Comparison of ENCODE assay signal across 21 cellular contexts in genomic region chr3:45741247-45741646, GRCh38. TPM values are rescaled to one million over a fixed set of nuclear protein-coding genes. Genes with fewer than 3 reads are reported as not detected.
DNase-seq lines count a peak whose midpoint lies in the region; ATAC-seq lines count a peak whose summit lies in the region.
"Had no signal": no experiment of that assay in that cellular context is flagged by ENCODE, and none has a peak within 500 bp of the region (broad histone marks: within the 10 kb centered on the region; RNA-seq: fewer than 3 reads in every experiment).

No MANE protein-coding gene starts in this region.

- intact Hi-C loops in activated T-helper 1 cell treated with anti-CD3 and anti-CD28 coated beads, Interleukin-12 subunit alpha, Interleukin-12 subunit beta, Interleukin-2, Interleukin-4 antibody, amounts not matched to agents 30 ng/mL and 10 ng/mL and 1 ng/mL, durations not matched to agents 14 hours and 24 hours and 36 hours (cut with micrococcal nuclease) = loop anchor here (5.0 kb wide), 1 partner anchor 39 kb away; no protein-coding TSS in a partner anchor
- intact Hi-C loops in naive thymus-derived CD4-positive, alpha-beta T cell (cut with micrococcal nuclease) = no loop called here

- H3K9me3 Mint-ChIP-seq in activated CD8-positive, alpha-beta memory T cell treated with anti-CD3 and anti-CD28 coated beads, Interleukin-2, amount 10 ng/mL, durations not matched to agents 7 days and 5 days (ENCODE audit: low read depth) = no peaks in the 10 kb centered on the region
- H3K9me3 Mint-ChIP-seq in CD8-positive, alpha-beta memory T cell = peaks cover 0 to 2% (median 0%) of the 10 kb centered on the region in 5 donors
- no peaks in the 10 kb centered on the region for H3K9me3 Mint-ChIP-seq in activated T-helper 1 cell treated with anti-CD3 and anti-CD28 coated beads, Interleukin-12 subunit alpha, Interleukin-12 subunit beta, Interleukin-2, Interleukin-4 antibody, amounts not matched to agents 30 ng/mL and 10 ng/mL and 1 ng/mL, durations not matched to agents 14 hours and 24 hours and 36 hours
- H3K9me3 Mint-ChIP-seq in naive thymus-derived CD4-positive, alpha-beta T cell = no peaks in the 10 kb centered on the region
- H3K9me3 Mint-ChIP-seq: nephron progenitor cell had no signal

- no peak overlapping the region for H3K4me3 Mint-ChIP-seq in activated CD8-positive, alpha-beta memory T cell treated with anti-CD3 and anti-CD28 coated beads, Interleukin-2, amount 10 ng/mL, durations not matched to agents 7 days and 5 days
- H3K4me3 Mint-ChIP-seq in CD8-positive, alpha-beta memory T cell = peak overlapping the region in 2 of 7 donors; percentile 8 to 40
- H3K4me3 Mint-ChIP-seq in activated T-helper 1 cell treated with anti-CD3 and anti-CD28 coated beads, Interleukin-12 subunit alpha, Interleukin-12 subunit beta, Interleukin-2, Interleukin-4 antibody, amounts not matched to agents 30 ng/mL and 10 ng/mL and 1 ng/mL, durations not matched to agents 14 hours and 24 hours and 36 hours = no peak overlapping the region
- peak overlapping the region in 6 of 10 donors; percentile 5 to 62 (median 36) for H3K4me3 Mint-ChIP-seq in naive thymus-derived CD4-positive, alpha-beta T cell
- H3K4me3 Mint-ChIP-seq: nephron progenitor cell had no signal

- H3K36me3 ChIP-seq in CD8-positive, alpha-beta memory T cell (ENCODE audit: insufficient read depth, low read length) = peaks cover 56% of the 10 kb centered on the region
- peaks cover 4 to 79% (median 50%) of the 10 kb centered on the region in 3 experiments for H3K36me3 ChIP-seq in naive thymus-derived CD4-positive, alpha-beta T cell (ENCODE audit: control insufficient read depth in 2 of 3, insufficient read depth in 3 of 3, low read length in 3 of 3)

- H3K9me3 ChIP-seq in CD8-positive, alpha-beta memory T cell (ENCODE audit: low read length) = no peaks in the 10 kb centered on the region
- H3K9me3 ChIP-seq in naive thymus-derived CD4-positive, alpha-beta T cell (ENCODE audit: control insufficient read depth in 2 of 3, low read length in 3 of 3) = no peaks in the 10 kb centered on the region
- H3K9me3 ChIP-seq: transverse colon had no signal

- DNase-seq in activated CD8-positive, alpha-beta memory T cell treated with anti-CD3 and anti-CD28 coated beads, Interleukin-2, amount 10 ng/mL, durations not matched to agents 7 days and 5 days = no peak
- no peak for DNase-seq in activated CD8-positive, alpha-beta memory T cell treated with anti-CD3 and anti-CD28 coated beads, Interleukin-2, amount 50 U/mL, for 48 hours
- DNase-seq in CD8-positive, alpha-beta memory T cell = no peak
- no peak for DNase-seq in activated T-helper 1 cell treated with anti-CD3 and anti-CD28 coated beads, Interleukin-12 subunit alpha, Interleukin-12 subunit beta, Interleukin-2, Interleukin-4 antibody, amounts not matched to agents 30 ng/mL and 10 ng/mL and 1 ng/mL, durations not matched to agents 14 hours and 24 hours and 36 hours (ENCODE audit: low spot score)
- no peak for DNase-seq in naive thymus-derived CD4-positive, alpha-beta T cell
- DNase-seq in NCI-H2107 treated with DMSO at 0.1 percent for 48 hours (lab: John Stamatoyannopoulos, UW; ENCODE audit: unreplicated experiment) = no peak
- DNase-seq: activated gamma-delta T cell; DND-41; hippocampal formation; NCI-H1694; NCI-H345; nephron progenitor cell; NK-92 treated with Interleukin-12 subunit alpha and Interleukin-12 subunit beta, amount 100 ng/mL, for 24 hours; transverse colon had no signal

- peaks cover 12% of the 10 kb centered on the region for H3K4me1 ChIP-seq in CD8-positive, alpha-beta memory T cell (ENCODE audit: insufficient read depth, low read length)
- H3K4me1 ChIP-seq in naive thymus-derived CD4-positive, alpha-beta T cell (ENCODE audit: control insufficient read depth in 2 of 2, insufficient read depth in 2 of 2, low read length in 2 of 2) = peaks cover 5 to 8% of the 10 kb centered on the region in 2 donors

- no peaks in the 10 kb centered on the region for H3K27me3 ChIP-seq in CD8-positive, alpha-beta memory T cell (ENCODE audit: insufficient read depth, low read length, poor library complexity, severe bottlenecking)
- H3K27me3 ChIP-seq in naive thymus-derived CD4-positive, alpha-beta T cell (ENCODE audit: control insufficient read depth in 2 of 2, insufficient read depth in 2 of 2, low read length in 2 of 2) = no peaks in the 10 kb centered on the region
- H3K27me3 ChIP-seq: transverse colon had no signal

- H3K4me3 ChIP-seq in CD8-positive, alpha-beta memory T cell (ENCODE audit: low read length) = no peak overlapping the region
- no peak overlapping the region for H3K4me3 ChIP-seq in naive thymus-derived CD4-positive, alpha-beta T cell (ENCODE audit: low read length)
- H3K4me3 ChIP-seq: smooth muscle cell, transverse colon had no signal

- H3K36me3 Mint-ChIP-seq in activated CD8-positive, alpha-beta memory T cell treated with anti-CD3 and anti-CD28 coated beads, Interleukin-2, amount 10 ng/mL, durations not matched to agents 7 days and 5 days = peaks cover 59% of the 10 kb centered on the region
- peaks cover 12 to 93% (median 34%) of the 10 kb centered on the region in 3 donors for H3K36me3 Mint-ChIP-seq in CD8-positive, alpha-beta memory T cell
- peaks cover 53% of the 10 kb centered on the region for H3K36me3 Mint-ChIP-seq in activated T-helper 1 cell treated with anti-CD3 and anti-CD28 coated beads, Interleukin-12 subunit alpha, Interleukin-12 subunit beta, Interleukin-2, Interleukin-4 antibody, amounts not matched to agents 30 ng/mL and 10 ng/mL and 1 ng/mL, durations not matched to agents 14 hours and 24 hours and 36 hours (ENCODE audit: low read depth)
- H3K36me3 Mint-ChIP-seq in naive thymus-derived CD4-positive, alpha-beta T cell = peaks cover 20 to 61% (median 34%) of the 10 kb centered on the region in 5 donors

- no peaks in the 10 kb centered on the region for H3K27me3 Mint-ChIP-seq in activated CD8-positive, alpha-beta memory T cell treated with anti-CD3 and anti-CD28 coated beads, Interleukin-2, amount 10 ng/mL, durations not matched to agents 7 days and 5 days
- no peaks in the 10 kb centered on the region for H3K27me3 Mint-ChIP-seq in CD8-positive, alpha-beta memory T cell
- H3K27me3 Mint-ChIP-seq in activated T-helper 1 cell treated with anti-CD3 and anti-CD28 coated beads, Interleukin-12 subunit alpha, Interleukin-12 subunit beta, Interleukin-2, Interleukin-4 antibody, amounts not matched to agents 30 ng/mL and 10 ng/mL and 1 ng/mL, durations not matched to agents 14 hours and 24 hours and 36 hours (ENCODE audit: insufficient read depth) = no peaks in the 10 kb centered on the region
- H3K27me3 Mint-ChIP-seq in naive thymus-derived CD4-positive, alpha-beta T cell = no peaks in the 10 kb centered on the region

- CTCF ChIA-PET in activated CD8-positive, alpha-beta memory T cell treated with anti-CD3 and anti-CD28 coated beads, Interleukin-2, amount 10 ng/mL, durations not matched to agents 7 days and 5 days (lab: Charles Lee) = no interaction called here
- CTCF ChIA-PET in CD8-positive, alpha-beta memory T cell (lab: Charles Lee) = no interaction called here
- CTCF ChIA-PET in naive thymus-derived CD4-positive, alpha-beta T cell (lab: Charles Lee) = no interaction called here

- POLR2A ChIA-PET in CD8-positive, alpha-beta memory T cell (lab: Charles Lee) = no interaction called here
- POLR2A ChIA-PET in naive thymus-derived CD4-positive, alpha-beta T cell (lab: Charles Lee) = no interaction called here

- ATAC-seq in activated CD8-positive, alpha-beta memory T cell treated with anti-CD3 and anti-CD28 coated beads, Interleukin-2, amount 10 ng/mL, durations not matched to agents 7 days and 5 days = no peak
- ATAC-seq in naive thymus-derived CD4-positive, alpha-beta T cell = no peak
- ATAC-seq in GM18498 (IDR thresholded peaks at IDR 0.05; ENCODE audit: unreplicated experiment) (no peak), GM18858 (IDR thresholded peaks at IDR 0.05; ENCODE audit: unreplicated experiment) (no peak)
- ATAC-seq: SK-N-SH treated with all-trans-retinoic acid at 6 μM for 48 hours had no signal

- H3K4me1 Mint-ChIP-seq in activated CD8-positive, alpha-beta memory T cell treated with anti-CD3 and anti-CD28 coated beads, Interleukin-2, amount 10 ng/mL, durations not matched to agents 7 days and 5 days = peaks cover 18% of the 10 kb centered on the region
- peaks cover 26 to 38% (median 28%) of the 10 kb centered on the region in 3 donors for H3K4me1 Mint-ChIP-seq in CD8-positive, alpha-beta memory T cell
- H3K4me1 Mint-ChIP-seq in activated T-helper 1 cell treated with anti-CD3 and anti-CD28 coated beads, Interleukin-12 subunit alpha, Interleukin-12 subunit beta, Interleukin-2, Interleukin-4 antibody, amounts not matched to agents 30 ng/mL and 10 ng/mL and 1 ng/mL, durations not matched to agents 14 hours and 24 hours and 36 hours (ENCODE audit: low read depth) = peaks cover 25% of the 10 kb centered on the region
- peaks cover 17 to 41% (median 33%) of the 10 kb centered on the region in 7 donors for H3K4me1 Mint-ChIP-seq in naive thymus-derived CD4-positive, alpha-beta T cell
- H3K4me1 Mint-ChIP-seq: nephron progenitor cell had no signal

- no peak overlapping the region for H3K27ac ChIP-seq in CD8-positive, alpha-beta memory T cell (ENCODE audit: low read depth, low read length)
- H3K27ac ChIP-seq in naive thymus-derived CD4-positive, alpha-beta T cell (ENCODE audit: low read depth, low read length) = peak overlapping the region; percentile 53
- H3K27ac ChIP-seq: transverse colon had no signal

- peak overlapping the region; percentile 54 for H3K27ac Mint-ChIP-seq in activated CD8-positive, alpha-beta memory T cell treated with anti-CD3 and anti-CD28 coated beads, Interleukin-2, amount 10 ng/mL, durations not matched to agents 7 days and 5 days
- H3K27ac Mint-ChIP-seq in CD8-positive, alpha-beta memory T cell = peak overlapping the region in 7 of 8 donors; percentile 49 to 92 (median 83)
- H3K27ac Mint-ChIP-seq in activated T-helper 1 cell treated with anti-CD3 and anti-CD28 coated beads, Interleukin-12 subunit alpha, Interleukin-12 subunit beta, Interleukin-2, Interleukin-4 antibody, amounts not matched to agents 30 ng/mL and 10 ng/mL and 1 ng/mL, durations not matched to agents 14 hours and 24 hours and 36 hours = peak overlapping the region; percentile 19
- H3K27ac Mint-ChIP-seq in naive thymus-derived CD4-positive, alpha-beta T cell = peak overlapping the region; percentile 30 to 90 (median 64)
- H3K27ac Mint-ChIP-seq: nephron progenitor cell had no signal

RNA-seq across cellular contexts. Expression of gene SACM1L, which starts 52.1 kb away (rescaled TPM):
- 10 to 100 TPM; 71.6 to 88.7 TPM for total RNA-seq in activated CD8-positive, alpha-beta memory T cell treated with anti-CD3 and anti-CD28 coated beads, Interleukin-2, amount 10 ng/mL, durations not matched to agents 7 days and 5 days
- 10 to 100 TPM; 78.7 to 79.1 TPM for total RNA-seq in CD8-positive, alpha-beta memory T cell
- polyA plus RNA-seq in CD8-positive, alpha-beta memory T cell = 41.0 TPM
- 112 and 114 TPM in 2 replicates for total RNA-seq in activated T-helper 1 cell treated with anti-CD3 and anti-CD28 coated beads, Interleukin-12 subunit alpha, Interleukin-12 subunit beta, Interleukin-2, Interleukin-4 antibody, amounts not matched to agents 30 ng/mL and 10 ng/mL and 1 ng/mL, durations not matched to agents 14 hours and 24 hours and 36 hours
- 10 to 100 TPM; 60.8 to 93.8 (median 70.5) TPM for total RNA-seq in naive thymus-derived CD4-positive, alpha-beta T cell
- 10 to 100 TPM; 21.1 to 38.0 TPM for polyA plus RNA-seq in naive thymus-derived CD4-positive, alpha-beta T cell

RNA-seq across cellular contexts. Expression of gene SLC6A20, which starts 55.1 kb away (rescaled TPM):
- under 1 TPM in 1 of 2 experiments, not detected in 1; 0.05 TPM for total RNA-seq in activated CD8-positive, alpha-beta memory T cell treated with anti-CD3 and anti-CD28 coated beads, Interleukin-2, amount 10 ng/mL, durations not matched to agents 7 days and 5 days
- total RNA-seq in CD8-positive, alpha-beta memory T cell = not detected
- not detected for polyA plus RNA-seq in CD8-positive, alpha-beta memory T cell
- not detected in 2 replicates for total RNA-seq in activated T-helper 1 cell treated with anti-CD3 and anti-CD28 coated beads, Interleukin-12 subunit alpha, Interleukin-12 subunit beta, Interleukin-2, Interleukin-4 antibody, amounts not matched to agents 30 ng/mL and 10 ng/mL and 1 ng/mL, durations not matched to agents 14 hours and 24 hours and 36 hours
- not detected for total RNA-seq in naive thymus-derived CD4-positive, alpha-beta T cell
- not detected for polyA plus RNA-seq in naive thymus-derived CD4-positive, alpha-beta T cell
- total RNA-seq: H1, pulmonary artery endothelial cell, RPMI7951 had no signal

Comparison
In these comparisons a context has a peak if more than half of its experiments do, and no peak if none do; other contexts are left out.
1. H3K27ac Mint-ChIP-seq: peak in every context shown above with its lines; median percentile 83 in CD8-positive, alpha-beta memory T cell; 64 in naive thymus-derived CD4-positive, alpha-beta T cell; 54 in activated CD8-positive, alpha-beta memory T cell treated with anti-CD3 and anti-CD28 coated beads, Interleukin-2, amount 10 ng/mL, durations not matched to agents 7 days and 5 days; 19 in activated T-helper 1 cell treated with anti-CD3 and anti-CD28 coated beads, Interleukin-12 subunit alpha, Interleukin-12 subunit beta, Interleukin-2, Interleukin-4 antibody, amounts not matched to agents 30 ng/mL and 10 ng/mL and 1 ng/mL, durations not matched to agents 14 hours and 24 hours and 36 hours.
2. H3K4me3 Mint-ChIP-seq: peak in naive thymus-derived CD4-positive, alpha-beta T cell (6 of 10); none in activated CD8-positive, alpha-beta memory T cell treated with anti-CD3 and anti-CD28 coated beads, Interleukin-2, amount 10 ng/mL, durations not matched to agents 7 days and 5 days (single experiment) and activated T-helper 1 cell treated with anti-CD3 and anti-CD28 coated beads, Interleukin-12 subunit alpha, Interleukin-12 subunit beta, Interleukin-2, Interleukin-4 antibody, amounts not matched to agents 30 ng/mL and 10 ng/mL and 1 ng/mL, durations not matched to agents 14 hours and 24 hours and 36 hours (single experiment).